In the genomic region with DNA sequence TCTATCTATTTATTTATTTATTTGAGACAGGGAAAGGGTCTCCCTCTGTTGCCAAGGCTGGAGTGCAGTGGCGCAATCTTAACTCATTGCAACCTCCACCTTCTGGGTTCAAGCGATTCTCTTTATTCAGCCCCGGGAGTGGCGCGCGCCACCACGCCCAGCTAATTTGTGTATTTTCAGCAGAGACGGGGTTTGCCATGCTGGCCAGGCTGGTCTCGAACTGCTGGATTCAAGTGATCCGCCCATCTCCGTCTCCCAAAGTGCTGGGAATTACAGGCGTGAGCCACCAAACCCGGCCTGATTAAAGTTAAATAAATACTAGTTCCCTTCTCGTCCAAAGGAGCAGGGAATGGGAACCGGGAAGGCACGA, we compare ENCODE assay signal across 8 cellular contexts. TPM values are rescaled to one million over a fixed set of nuclear protein-coding genes. Genes with fewer than 3 reads are reported as not detected.
DNase-seq lines count a peak whose midpoint lies in the region; ATAC-seq and TF ChIP-seq lines count a peak whose summit lies in the region.

No MANE protein-coding gene starts in this region.

- H3K4me3 ChIP-seq in cardiac muscle cell (peak overlapping the region; percentile 95), breast epithelium (peak overlapping the region; percentile 97 to 100 (median 98))

- no peaks in the 10 kb centered on the region for H3K36me3 Mint-ChIP-seq in mesothelial cell of epicardium

- H3K9me3 Mint-ChIP-seq in mesothelial cell of epicardium: no peaks in the 10 kb centered on the region

- no peaks in the 10 kb centered on the region for H3K27me3 Mint-ChIP-seq in mesothelial cell of epicardium (ENCODE audit: low read depth)

- H3K27ac ChIP-seq in cardiac muscle cell (peak overlapping the region; percentile 8), breast epithelium (peak overlapping the region; percentile 97 to 99), foreskin keratinocyte (no peak overlapping the region)

- no peak for TF ChIP-seq POLR2A in breast epithelium (IDR thresholded peaks at IDR 0.05)

- no peaks in the 10 kb centered on the region for H3K27me3 ChIP-seq in cardiac muscle cell
- H3K27me3 ChIP-seq in breast epithelium: no peaks in the 10 kb centered on the region
- H3K27me3 ChIP-seq in foreskin keratinocyte: no peaks in the 10 kb centered on the region

- no peaks in the 10 kb centered on the region for H3K9me3 ChIP-seq in cardiac muscle cell (ENCODE audit: low read depth)
- no peaks in the 10 kb centered on the region for H3K9me3 ChIP-seq in breast epithelium

- DNase-seq in cardiac muscle cell (ENCODE audit: low read depth in 1 of 2, low spot score in 1 of 2): no peak
- DNase-seq in left ventricle myocardium superior: no peak
- DNase-seq in breast epithelium (ENCODE audit: low spot score in 2 of 2): no peak
- DNase-seq in mesothelial cell of epicardium (ENCODE audit: low spot score in 2 of 2, unreplicated experiment in 2 of 2): no peak
- no peak for DNase-seq in GM03348 (ENCODE audit: low spot score)
- DNase-seq in middle frontal gyrus (ENCODE audit: extremely low spot score, low spot score): no peak
- no peak for DNase-seq in foreskin keratinocyte

- no peak for TF ChIP-seq CTCF in cardiac muscle cell (IDR thresholded peaks at IDR 0.05; ENCODE audit: low read depth, low read length)
- no peak for TF ChIP-seq CTCF in breast epithelium (IDR thresholded peaks at IDR 0.05)
- no peak for TF ChIP-seq CTCF in mesothelial cell of epicardium (IDR thresholded peaks at IDR 0.05; ENCODE audit: unreplicated experiment)
- TF ChIP-seq CTCF in foreskin keratinocyte (conservative IDR thresholded peaks at IDR 0.05): no peak

- peaks cover 20% of the 10 kb centered on the region for H3K4me1 Mint-ChIP-seq in mesothelial cell of epicardium

- intact Hi-C loops in left ventricle myocardium superior (cut with micrococcal nuclease) (no loop called here), breast epithelium (cut with DNase I; ENCODE audit: low total_unique reads) (no loop called here)

- H3K4me3 Mint-ChIP-seq in mesothelial cell of epicardium: peak overlapping the region; percentile 64

- peak overlapping the region; percentile 90 for H3K27ac Mint-ChIP-seq in mesothelial cell of epicardium

- no peaks in the 10 kb centered on the region for H3K36me3 ChIP-seq in cardiac muscle cell
- H3K36me3 ChIP-seq in breast epithelium: no peaks in the 10 kb centered on the region

- H3K4me1 ChIP-seq in cardiac muscle cell (ENCODE audit: low read depth): no peaks in the 10 kb centered on the region
- H3K4me1 ChIP-seq in breast epithelium: peaks cover 0 to 3% of the 10 kb centered on the region in 2 donors
- no peaks in the 10 kb centered on the region for H3K4me1 ChIP-seq in foreskin keratinocyte

- ATAC-seq in left ventricle myocardium superior (no peak), HG03045 (IDR thresholded peaks at IDR 0.05; ENCODE audit: unreplicated experiment) (no peak), foreskin keratinocyte (no peak)

RNA-seq across cellular contexts. Expression of a gene that starts 4.2 kb away (rescaled TPM):
- total RNA-seq in cardiac muscle cell: 147 and 179 TPM in 2 replicates
- 22.6 and 35.5 TPM in 2 replicates for polyA plus RNA-seq in cardiac muscle cell
- 113 TPM for total RNA-seq in left ventricle myocardium superior
- 100 to 1,000 TPM in 1 of 3 donors, 10 to 100 TPM in 2; 83.9 to 113 (median 95.9) TPM for total RNA-seq in breast epithelium
- 134 to 142 TPM (median 136 TPM) in 3 replicates for total RNA-seq in mesothelial cell of epicardium
- 59.0 and 59.1 TPM in 2 replicates for total RNA-seq in foreskin keratinocyte
- polyA plus RNA-seq in foreskin keratinocyte: 50.0 and 55.6 TPM in 2 replicates

RNA-seq across cellular contexts. Expression of a gene that starts 13.4 kb away (rescaled TPM):
- total RNA-seq in cardiac muscle cell (0.25 and 0.63 TPM in 2 replicates), left ventricle myocardium superior (4.5 TPM), breast epithelium (10 to 100 TPM; 14.4 to 53.4 (median 17.9) TPM), mesothelial cell of epicardium (0.53 to 0.79 TPM (median 0.76 TPM) in 3 replicates), foreskin keratinocyte (0.81 and 1.0 TPM in 2 replicates)
- polyA plus RNA-seq in cardiac muscle cell (0.81 and 1.1 TPM in 2 replicates), foreskin keratinocyte (0.91 and 1.0 TPM in 2 replicates)

RNA-seq across cellular contexts. Expression of a gene that starts 23.5 kb away (rescaled TPM):
- total RNA-seq in cardiac muscle cell (0.63 and 1.1 TPM in 2 replicates), left ventricle myocardium superior (not detected), breast epithelium (1 to 10 TPM in 1 of 3 donors, under 1 TPM in 1, not detected in 1; under 0.01 to 2.9 TPM), mesothelial cell of epicardium (0.29 to 0.64 TPM (median 0.54 TPM) in 3 replicates), foreskin keratinocyte (not detected in 2 replicates)
- polyA plus RNA-seq in cardiac muscle cell (0.52 and 0.65 TPM in 2 replicates), foreskin keratinocyte (0.01 TPM in 2 replicates)

RNA-seq across cellular contexts. Expression of a gene that starts 38.8 kb away (rescaled TPM):
- total RNA-seq in cardiac muscle cell (2.0 and 5.5 TPM in 2 replicates), left ventricle myocardium superior (not detected), breast epithelium (under 1 TPM in 1 of 3 donors, not detected in 2; 0.44 TPM), mesothelial cell of epicardium (0.16 TPM in 1 of 3 replicates, not detected in the others), foreskin keratinocyte (not detected in 2 replicates)
- polyA plus RNA-seq in cardiac muscle cell (1.2 and 5.0 TPM in 2 replicates), foreskin keratinocyte (not detected in 2 replicates)
